In genomic region chr1:43359696-43360095, GRCh38 we compare ENCODE assay signal across 9 cellular contexts. TPM values are rescaled to one million over a fixed set of nuclear protein-coding genes. Genes with fewer than 3 reads are reported as not detected.
A peak's percentile ranks its signal among the peaks of the same experiment; 100 is the strongest.
DNase-seq lines count a peak whose midpoint lies in the region; ATAC-seq and TF ChIP-seq lines count a peak whose summit lies in the region.
"Had no signal": no experiment of that assay in that cellular context is flagged by ENCODE, and none has a peak within 500 bp of the region (broad histone marks: within the 10 kb centered on the region; RNA-seq: fewer than 3 reads in every experiment).

No MANE protein-coding gene starts in this region.

- peak overlapping the region; percentile 78 for H3K4me2 ChIP-seq in mammary epithelial cell (ENCODE audit: insufficient read depth, low read depth, low read length)

- no peak for ATAC-seq in natural killer cell treated with Interleukin-12 subunit alpha and Interleukin-12 subunit beta and Interleukin-15 and Interleukin-18, amount 100 ng/mL, for 72 hours
- no peak for ATAC-seq in HG02623 (IDR thresholded peaks at IDR 0.05; ENCODE audit: unreplicated experiment)

- H3K36me3 ChIP-seq in Caco-2 (ENCODE audit: control insufficient read depth, insufficient read depth, low read length) (peaks cover 7% of the 10 kb centered on the region), mammary epithelial cell (ENCODE audit: insufficient read depth, low read length) (peaks cover 36% of the 10 kb centered on the region), ascending aorta (peaks cover 26 to 33% of the 10 kb centered on the region in 2 donors)

- in situ Hi-C loops in mammary epithelial cell (cut with MboI; ENCODE audit: low sequenced_read_pairs in 2 of 2): loop anchor here in 1 of 2 donors (10.0 kb wide), 1 partner anchor 115 kb away; no protein-coding TSS in a partner anchor

- H4K20me1 ChIP-seq in mammary epithelial cell (ENCODE audit: insufficient read depth, low read length): no peaks in the 10 kb centered on the region

- dilution Hi-C loops in mammary epithelial cell (cut with HindIII; ENCODE audit: low sequenced_read_pairs): no loop called here

- H3K4me3 ChIP-seq in Caco-2 (ENCODE audit: low read depth, low read length) (peak overlapping the region; percentile 96), LNCaP clone FGC (ENCODE audit: low read depth, low read length) (peak overlapping the region; percentile 84), mammary epithelial cell (replicated peaks in 1 of 3; ENCODE audit: insufficient read depth in 1 of 3, low read depth in 2 of 3, low read length in 3 of 3) (peak overlapping the region; percentile 74 to 83 (median 80)), ascending aorta (no peak overlapping the region)

- intact Hi-C loops in Caco-2 (cut with micrococcal nuclease; ENCODE audit: unreplicated experiment): loop anchor here (2.0 kb wide), 2 partner anchors 75 to 133 kb away; partner anchors contain the start of gene C1orf210
- intact Hi-C loops in mammary epithelial cell (cut with micrococcal nuclease): loop anchor here (2.0 to 10.0 kb wide), 3 partner anchors 29 to 445 kb away; partner anchors contain the start of genes C1orf210, MED8 and SZT2
- intact Hi-C loops in ascending aorta (cut with DNase I): loop anchor here (5.0 to 10.0 kb wide), 5 partner anchors 93 to 677 kb away; partner anchors contain the start of genes HYI, PTPRF, YBX1 and ZNF691

- WGBS in mammary epithelial cell (ENCODE audit: low coverage, missing lambda C conversion rate): 24% methylated on average over 11 of the region's 11 CpGs

- POLR2A ChIA-PET in Caco-2 (lab: Charles Lee): interaction anchor here (0.6 kb wide), 2 partner anchors 74 to 165 kb away, joined by 3 to 5 read pairs; partner anchors contain the start of gene C1orf210

- H3K27me3 ChIP-seq in Caco-2 (replicated peaks; ENCODE audit: control insufficient read depth, insufficient read depth, low read length) (no peaks in the 10 kb centered on the region), mammary epithelial cell (ENCODE audit: insufficient read depth, low read length) (no peaks in the 10 kb centered on the region), ascending aorta (no peaks in the 10 kb centered on the region)
- H3K27me3 ChIP-seq: upper lobe of right lung had no signal

- peak overlapping the region; percentile 97 for H3K27ac Mint-ChIP-seq in Caco-2 (ENCODE audit: unreplicated experiment)
- peak overlapping the region; percentile 70 to 78 for H3K27ac Mint-ChIP-seq in natural killer cell treated with Interleukin-12 subunit alpha and Interleukin-12 subunit beta and Interleukin-15 and Interleukin-18, amount 100 ng/mL, for 72 hours

- H3K27me3 Mint-ChIP-seq in Caco-2 (ENCODE audit: insufficient read depth, unreplicated experiment): no peaks in the 10 kb centered on the region
- H3K27me3 Mint-ChIP-seq in natural killer cell treated with Interleukin-12 subunit alpha and Interleukin-12 subunit beta and Interleukin-15 and Interleukin-18, amount 100 ng/mL, for 72 hours: no peaks in the 10 kb centered on the region

- H3K4me3 Mint-ChIP-seq in Caco-2 (ENCODE audit: unreplicated experiment): peak overlapping the region; percentile 93
- H3K4me3 Mint-ChIP-seq in natural killer cell treated with Interleukin-12 subunit alpha and Interleukin-12 subunit beta and Interleukin-15 and Interleukin-18, amount 100 ng/mL, for 72 hours: peak overlapping the region; percentile 97

- H2AFZ ChIP-seq in mammary epithelial cell (ENCODE audit: low read depth, low read length): peak overlapping the region; percentile 24

- peaks cover 31% of the 10 kb centered on the region for H3K4me1 ChIP-seq in Caco-2
- peaks cover 27% of the 10 kb centered on the region for H3K4me1 ChIP-seq in mammary epithelial cell (ENCODE audit: insufficient read depth, low read length)
- peaks cover 6 to 7% of the 10 kb centered on the region in 2 donors for H3K4me1 ChIP-seq in ascending aorta

- peaks cover 59% of the 10 kb centered on the region for H3K79me2 ChIP-seq in mammary epithelial cell (ENCODE audit: insufficient read depth, low read length)

- H3K27ac ChIP-seq in mammary epithelial cell (ENCODE audit: insufficient read depth, low read depth, low read length): peak overlapping the region; percentile 66
- H3K27ac ChIP-seq in ascending aorta: no peak overlapping the region
- H3K27ac ChIP-seq: upper lobe of right lung had no signal

- DNase-seq in Caco-2 (no peak), LNCaP clone FGC (ENCODE audit: low read depth) (no peak), mammary epithelial cell (no peak), cerebellar nuclear complex (lab: John Stamatoyannopoulos, UW) (no peak), ascending aorta (ENCODE audit: low spot score in 2 of 2) (no peak)
- no peak for DNase-seq in natural killer cell treated with Interleukin-12 subunit alpha and Interleukin-12 subunit beta and Interleukin-15 and Interleukin-18, amount 100 ng/mL, for 72 hours (ENCODE audit: low spot score)
- no peak for DNase-seq in stimulated activated CD4-positive, alpha-beta T cell treated with anti-CD3 and anti-CD28 coated beads, Interleukin-12 subunit alpha, Interleukin-12 subunit beta, amount 100 ng/mL, for 4 hours
- DNase-seq: upper lobe of right lung had no signal

- H3K4me1 Mint-ChIP-seq in Caco-2 (ENCODE audit: low read depth, unreplicated experiment): peaks cover 33% of the 10 kb centered on the region
- H3K4me1 Mint-ChIP-seq in natural killer cell treated with Interleukin-12 subunit alpha and Interleukin-12 subunit beta and Interleukin-15 and Interleukin-18, amount 100 ng/mL, for 72 hours (ENCODE audit: low read depth in 2 of 2): peaks cover 37 to 50% of the 10 kb centered on the region in 2 donors

- no peaks in the 10 kb centered on the region for H3K9me3 Mint-ChIP-seq in Caco-2 (ENCODE audit: unreplicated experiment)
- H3K9me3 Mint-ChIP-seq in natural killer cell treated with Interleukin-12 subunit alpha and Interleukin-12 subunit beta and Interleukin-15 and Interleukin-18, amount 100 ng/mL, for 72 hours: no peaks in the 10 kb centered on the region

- TF ChIP-seq CTCF in Caco-2 (IDR thresholded peaks at IDR 0.05; ENCODE audit: insufficient read depth in 1 of 2, low read depth in 1 of 2, low read length in 1 of 2, severe bottlenecking in 1 of 2, unreplicated experiment in 1 of 2) (no peak), LNCaP clone FGC (IDR thresholded peaks at IDR 0.05; ENCODE audit: control insufficient read depth, extremely low read depth, insufficient read depth) (no peak), mammary epithelial cell (conservative IDR thresholded peaks at IDR 0.05 in 1 of 2, IDR thresholded peaks at IDR 0.05 in 1 of 2; ENCODE audit: extremely low read depth in 1 of 2, insufficient read depth in 1 of 2, low read depth in 1 of 2, low read length in 2 of 2) (no peak), ascending aorta (IDR thresholded peaks at IDR 0.05) (no peak)

- CTCF ChIA-PET in Caco-2 (lab: Charles Lee) (no interaction called here), mammary epithelial cell (lab: Charles Lee; ENCODE audit: low non-redundant PET) (no interaction called here)

- BruUV-seq in Caco-2 (replicated peaks; lab: Mats Ljungman, UMichigan) (no TSS peak), mammary epithelial cell (replicated peaks; lab: Mats Ljungman, UMichigan) (no TSS peak)

- H3K9ac ChIP-seq in mammary epithelial cell (ENCODE audit: insufficient read depth, low read length): peak overlapping the region; percentile 69

- H3K9me3 ChIP-seq in Caco-2 (no peaks in the 10 kb centered on the region), mammary epithelial cell (replicated peaks; ENCODE audit: insufficient read depth, low read length) (no peaks in the 10 kb centered on the region), ascending aorta (no peaks in the 10 kb centered on the region)
- H3K9me3 ChIP-seq: upper lobe of right lung had no signal

- H3K36me3 Mint-ChIP-seq in Caco-2 (ENCODE audit: insufficient read depth, unreplicated experiment): peaks cover 61% of the 10 kb centered on the region
- peaks cover 22% of the 10 kb centered on the region for H3K36me3 Mint-ChIP-seq in natural killer cell treated with Interleukin-12 subunit alpha and Interleukin-12 subunit beta and Interleukin-15 and Interleukin-18, amount 100 ng/mL, for 72 hours

RNA-seq across cellular contexts. Expression of gene CDC20, which starts 0.9 kb away (rescaled TPM):
- total RNA-seq in Caco-2 (2022) (123 and 125 TPM in 2 replicates), mammary epithelial cell (100 to 1,000 TPM in 1 of 2 donors, 1 to 10 TPM in 1; 1.7 to 121 TPM), ascending aorta (not detected)
- polyA plus RNA-seq in mammary epithelial cell: 215 TPM
- polyA minus RNA-seq in mammary epithelial cell: 326 TPM
- total RNA-seq in natural killer cell treated with Interleukin-12 subunit alpha and Interleukin-12 subunit beta and Interleukin-15 and Interleukin-18, amount 100 ng/mL, for 72 hours: 100 to 1,000 TPM in 1 of 2 donors, 10 to 100 TPM in 1; 98.7 to 152 TPM

RNA-seq across cellular contexts. Expression of gene ELOVL1, which starts 8.1 kb away (rescaled TPM):
- 66.8 and 67.1 TPM in 2 replicates for total RNA-seq in Caco-2 (2022)
- 100 to 1,000 TPM in 1 of 2 donors, 10 to 100 TPM in 1; 34.7 to 137 TPM for total RNA-seq in mammary epithelial cell
- 264 TPM for polyA plus RNA-seq in mammary epithelial cell
- 136 TPM for polyA minus RNA-seq in mammary epithelial cell
- 100 to 1,000 TPM; 101 to 108 TPM for total RNA-seq in natural killer cell treated with Interleukin-12 subunit alpha and Interleukin-12 subunit beta and Interleukin-15 and Interleukin-18, amount 100 ng/mL, for 72 hours
- 39.9 TPM for total RNA-seq in ascending aorta

RNA-seq across cellular contexts. Expression of gene MPL, which starts 22.1 kb away (rescaled TPM):
- total RNA-seq in Caco-2 (2022) (0.49 TPM in 1 of 2 replicates, not detected in the other), mammary epithelial cell (under 1 TPM; 0.17 to 0.49 TPM), ascending aorta (not detected)
- 0.07 TPM for polyA plus RNA-seq in mammary epithelial cell
- not detected for polyA minus RNA-seq in mammary epithelial cell
- total RNA-seq in natural killer cell treated with Interleukin-12 subunit alpha and Interleukin-12 subunit beta and Interleukin-15 and Interleukin-18, amount 100 ng/mL, for 72 hours: not detected

RNA-seq across cellular contexts. Expression of gene MED8, which starts 29.9 kb away (rescaled TPM):
- total RNA-seq in Caco-2 (2022) (33.3 and 35.8 TPM in 2 replicates), mammary epithelial cell (10 to 100 TPM; 34.7 to 44.3 TPM), ascending aorta (15.3 TPM)
- polyA plus RNA-seq in mammary epithelial cell: 20.4 TPM
- polyA minus RNA-seq in mammary epithelial cell: 23.8 TPM
- total RNA-seq in natural killer cell treated with Interleukin-12 subunit alpha and Interleukin-12 subunit beta and Interleukin-15 and Interleukin-18, amount 100 ng/mL, for 72 hours: 10 to 100 TPM; 42.6 to 57.9 TPM

RNA-seq across cellular contexts. Expression of gene SZT2, which starts 30.0 kb away (rescaled TPM):
- 29.0 and 31.6 TPM in 2 replicates for total RNA-seq in Caco-2 (2022)
- 10 to 100 TPM; 31.2 to 50.1 TPM for total RNA-seq in mammary epithelial cell
- 7.6 TPM for polyA plus RNA-seq in mammary epithelial cell
- polyA minus RNA-seq in mammary epithelial cell: 94.0 TPM
- 100 to 1,000 TPM in 1 of 2 donors, 10 to 100 TPM in 1; 73.3 to 119 TPM for total RNA-seq in natural killer cell treated with Interleukin-12 subunit alpha and Interleukin-12 subunit beta and Interleukin-15 and Interleukin-18, amount 100 ng/mL, for 72 hours
- 35.9 TPM for total RNA-seq in ascending aorta

Comparison
In these comparisons a context has a peak if more than half of its experiments do, and no peak if none do; other contexts are left out.
1. H3K4me3 ChIP-seq: peak in Caco-2 (single experiment), LNCaP clone FGC (single experiment) and mammary epithelial cell (3 of 3); none in ascending aorta (0 of 2).